ENCODE assay signal across 18 cellular contexts in genomic region chr2:17959833-17960232, GRCh38.
DNase-seq lines count a peak whose midpoint lies in the region; ATAC-seq and TF ChIP-seq lines count a peak whose summit lies in the region.
"Had no signal": no experiment of that assay in that cellular context is flagged by ENCODE, and none has a peak within 500 bp of the region (broad histone marks: within the 10 kb centered on the region; RNA-seq: fewer than 3 reads in every experiment).

No MANE protein-coding gene starts in this region.

- no peaks in the 10 kb centered on the region; the same call in 1 of the 2 replicates for H3K27me3 ChIP-seq in GM06990 (replicated peaks; ENCODE audit: control insufficient read depth, insufficient read depth, low read length)

- TF ChIP-seq CTCF in GM06990 (IDR thresholded peaks at IDR 0.05; ENCODE audit: insufficient read depth, low read length, poor library complexity, severe bottlenecking): no peak

- no peaks in the 10 kb centered on the region for H3K36me3 ChIP-seq in GM06990 (ENCODE audit: control insufficient read depth, insufficient read depth, low read length)
- H3K36me3 ChIP-seq: HAP-1 had no signal

- DNase-seq in GM06990 (ENCODE audit: extremely low read depth, insufficient read length): peak; percentile 1
- DNase-seq in SIG-M5 (lab: John Stamatoyannopoulos, UW): no peak
- no peak for DNase-seq in activated CD4-positive, CD25-positive, alpha-beta regulatory T cell (lab: John Stamatoyannopoulos, UW)
- no peak for DNase-seq in stimulated activated naive CD4-positive, alpha-beta T cell (lab: John Stamatoyannopoulos, UW)
- no peak for DNase-seq in activated gamma-delta T cell (lab: John Stamatoyannopoulos, UW)
- DNase-seq: DND-41, Kasumi-1, MM.1S, NCI-H1092 treated with DMSO at 0.1 percent for 48 hours, NCI-H1694 treated with DMSO at 0.1 percent for 48 hours, NCI-H2107, NCI-H526 treated with DMSO at 0.1 percent for 48 hours, OCI-M1, SHP77 treated with DMSO at 0.1 percent for 48 hours had no signal

- peak; percentile 51 for ATAC-seq in GM19035 (IDR thresholded peaks at IDR 0.05; ENCODE audit: unreplicated experiment)
- ATAC-seq in GM21717 (IDR thresholded peaks at IDR 0.05; ENCODE audit: unreplicated experiment): peak; percentile 93
- ATAC-seq in HG03442 (IDR thresholded peaks at IDR 0.05; ENCODE audit: unreplicated experiment): peak; percentile 59

- no peak overlapping the region for H3K4me3 ChIP-seq in GM06990 (replicated peaks; ENCODE audit: low read depth, low read length)
- H3K4me3 ChIP-seq: HAP-1 had no signal
